ENCODE assay signal across 8 cellular contexts in the genomic region with DNA sequence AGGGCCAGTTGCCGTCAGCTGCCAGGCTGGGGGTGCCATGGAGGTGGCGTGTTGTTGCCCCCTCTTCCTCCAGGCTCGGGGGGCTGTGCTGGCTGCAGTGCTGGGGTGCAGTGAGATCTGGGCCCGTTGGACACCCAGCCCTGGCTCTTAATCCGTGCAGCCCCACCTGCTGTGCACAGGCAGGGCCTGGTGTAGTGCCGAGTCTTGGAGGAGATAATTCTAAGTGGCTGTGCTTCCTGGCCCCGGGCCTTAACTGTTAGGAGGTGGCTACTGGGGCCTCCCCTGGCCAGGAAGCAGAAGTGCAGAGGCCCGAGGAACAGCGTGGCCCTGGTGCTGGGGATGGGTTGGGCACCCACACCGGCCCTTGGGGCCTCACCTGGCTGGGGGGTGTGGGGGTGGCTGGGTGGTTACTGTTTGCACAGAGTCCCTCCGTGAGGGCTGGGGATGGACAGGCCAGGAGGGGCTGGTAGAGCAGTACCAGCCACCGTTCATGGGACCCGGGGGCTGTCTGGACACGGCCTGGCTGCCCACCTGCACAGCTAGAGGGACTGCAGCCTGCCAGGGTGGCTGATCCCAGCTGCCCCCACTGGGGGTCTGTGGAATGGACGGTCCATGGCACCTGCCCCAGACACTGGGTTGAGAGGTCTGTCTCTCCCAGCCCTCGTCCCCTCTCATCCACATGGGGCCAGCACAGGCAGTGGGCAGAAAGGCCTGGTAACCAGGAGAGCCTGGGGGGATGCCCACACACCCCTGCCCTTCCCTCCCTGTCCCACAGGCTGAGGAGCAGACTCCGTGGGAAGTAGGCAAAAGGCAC. TPM values are rescaled to one million over a fixed set of nuclear protein-coding genes. Genes with fewer than 3 reads are reported as not detected.
A peak's percentile ranks its signal among the peaks of the same experiment; 100 is the strongest.
DNase-seq lines count a peak whose midpoint lies in the region; ATAC-seq and TF ChIP-seq lines count a peak whose summit lies in the region.

No MANE protein-coding gene starts in this region.

- H3K4me1 Mint-ChIP-seq in brain (peaks cover 28% of the 10 kb centered on the region), neural crest cell (peaks cover 7% of the 10 kb centered on the region)

- no peaks in the 10 kb centered on the region for H3K27me3 ChIP-seq in MG63

- ATAC-seq in GM18517 (IDR thresholded peaks at IDR 0.05; ENCODE audit: unreplicated experiment) (no peak), GM21390 (IDR thresholded peaks at IDR 0.05; ENCODE audit: unreplicated experiment) (no peak)

- H3K27me3 Mint-ChIP-seq in brain, result no peaks in the 10 kb centered on the region
- H3K27me3 Mint-ChIP-seq in neural crest cell (ENCODE audit: low read depth), result no peaks in the 10 kb centered on the region

- peak; percentile 45 for DNase-seq in GM03348 (ENCODE audit: low spot score)
- DNase-seq in MG63, result peak; percentile 76
- no peak for DNase-seq in neural crest cell (ENCODE audit: low read depth, low spot score)
- DNase-seq in NCI-H82 treated with DMSO at 0.1 percent for 48 hours (lab: John Stamatoyannopoulos, UW; ENCODE audit: unreplicated experiment), result no peak
- DNase-seq in stimulated activated naive CD4-positive, alpha-beta T cell treated with Interleukin-2 at 50 U/mL for 16 hours (lab: John Stamatoyannopoulos, UW), result no peak

- H3K4me3 Mint-ChIP-seq in brain (peak overlapping the region in 4 of 5 experiments; percentile 60 to 81 (median 69)), neural crest cell (peak overlapping the region; percentile 84)

- peaks cover 7% of the 10 kb centered on the region for H3K36me3 ChIP-seq in MG63

- H3K9me3 ChIP-seq in MG63, result no peaks in the 10 kb centered on the region

- H3K27ac Mint-ChIP-seq in brain (peak overlapping the region in 2 of 5 experiments; percentile 41 to 49), neural crest cell (ENCODE audit: unreplicated experiment) (no peak overlapping the region)

- H3K9me3 Mint-ChIP-seq in brain, result no peaks in the 10 kb centered on the region
- H3K9me3 Mint-ChIP-seq in neural crest cell, result no peaks in the 10 kb centered on the region

- no peak for TF ChIP-seq CTCF in brain (conservative IDR thresholded peaks at IDR 0.05)
- TF ChIP-seq CTCF in neural crest cell (conservative IDR thresholded peaks at IDR 0.05), result peak; percentile 3

- no peak overlapping the region for H3K4me3 ChIP-seq in MG63

- H3K36me3 Mint-ChIP-seq in brain (no peaks in the 10 kb centered on the region), neural crest cell (ENCODE audit: low read depth) (no peaks in the 10 kb centered on the region)

RNA-seq across cellular contexts. Expression of a gene that starts 3.3 kb away (rescaled TPM):
- 293 and 320 TPM in 2 replicates for total RNA-seq in MG63 (2014; rRNA removed; shearing (Covaris generic); ENCODE audit: low replicate concordance)
- 1,257 TPM for polyA plus RNA-seq in brain (ENCODE audit: insufficient read depth, low read depth, low replicate concordance)
- total RNA-seq in neural crest cell, result 300 and 313 TPM in 2 replicates

RNA-seq across cellular contexts. Expression of a gene that starts 11.9 kb away (rescaled TPM):
- total RNA-seq in MG63 (2014; rRNA removed; shearing (Covaris generic); ENCODE audit: low replicate concordance), result 128 and 157 TPM in 2 replicates
- 401 TPM for polyA plus RNA-seq in brain (ENCODE audit: insufficient read depth, low read depth, low replicate concordance)
- 256 and 257 TPM in 2 replicates for total RNA-seq in neural crest cell

RNA-seq across cellular contexts. Expression of a gene that starts 40.1 kb away (rescaled TPM):
- total RNA-seq in MG63 (2014; rRNA removed; shearing (Covaris generic); ENCODE audit: low replicate concordance), result not detected in 2 replicates
- polyA plus RNA-seq in brain (ENCODE audit: insufficient read depth, low read depth, low replicate concordance), result 3.8 TPM
- total RNA-seq in neural crest cell, result 1.6 and 1.7 TPM in 2 replicates

Comparison
In these comparisons a context has a peak if more than half of its experiments do, and no peak if none do; other contexts are left out.
1. DNase-seq: peak in GM03348 (single experiment) and MG63 (single experiment); none in neural crest cell (single experiment), NCI-H82 treated with DMSO at 0.1 percent for 48 hours (single experiment) and stimulated activated naive CD4-positive, alpha-beta T cell treated with Interleukin-2 at 50 U/mL for 16 hours (single experiment).